8 cellular contexts compared by ENCODE assay signal in the genomic region with DNA sequence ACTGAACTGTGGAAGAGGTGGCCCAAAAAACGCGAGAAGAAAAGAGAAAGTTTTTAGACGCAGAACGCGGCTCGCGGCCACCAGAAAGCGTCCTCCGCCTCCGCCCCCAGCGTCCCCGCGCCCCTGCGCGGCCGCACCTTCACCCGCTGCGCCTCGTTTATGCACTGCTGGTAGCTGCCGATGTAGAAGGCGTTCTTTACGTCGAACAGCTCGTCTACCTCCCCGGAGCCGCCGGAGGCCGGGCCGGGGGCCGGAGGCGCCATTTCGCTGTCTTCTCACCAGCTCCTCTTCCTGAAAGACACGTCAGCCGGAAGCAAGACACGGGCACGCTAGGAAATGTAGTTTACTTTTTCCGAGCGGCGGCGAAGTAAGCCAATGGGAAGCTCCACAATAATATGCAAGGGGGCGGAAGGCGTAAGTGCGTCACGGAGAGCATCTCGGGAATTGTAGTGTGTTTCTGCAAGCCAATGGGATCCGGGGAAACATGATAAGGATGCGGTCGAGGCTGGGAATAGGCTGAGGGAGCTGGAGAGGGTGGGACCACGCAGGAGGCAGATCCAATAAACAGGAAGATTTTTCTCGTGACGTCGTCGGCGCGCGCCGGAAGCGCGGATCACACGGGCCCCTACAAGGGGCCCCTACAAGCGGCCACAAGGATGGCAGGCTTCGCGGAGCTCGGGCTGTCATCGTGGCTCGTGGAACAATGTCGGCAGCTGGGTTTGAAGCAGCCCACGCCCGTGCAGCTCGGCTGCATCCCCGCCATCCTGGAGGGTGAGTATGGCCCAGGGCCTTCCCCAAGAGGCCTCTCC. TPM values are rescaled to one million over a fixed set of nuclear protein-coding genes. Genes with fewer than 3 reads are reported as not detected.
DNase-seq lines count a peak whose midpoint lies in the region; ATAC-seq and TF ChIP-seq lines count a peak whose summit lies in the region.

A gene (minus strand): TSS at position 302 of the 809 bp plus-strand sequence. CDS start 39 bp downstream, at position 263.
A gene with protein sequence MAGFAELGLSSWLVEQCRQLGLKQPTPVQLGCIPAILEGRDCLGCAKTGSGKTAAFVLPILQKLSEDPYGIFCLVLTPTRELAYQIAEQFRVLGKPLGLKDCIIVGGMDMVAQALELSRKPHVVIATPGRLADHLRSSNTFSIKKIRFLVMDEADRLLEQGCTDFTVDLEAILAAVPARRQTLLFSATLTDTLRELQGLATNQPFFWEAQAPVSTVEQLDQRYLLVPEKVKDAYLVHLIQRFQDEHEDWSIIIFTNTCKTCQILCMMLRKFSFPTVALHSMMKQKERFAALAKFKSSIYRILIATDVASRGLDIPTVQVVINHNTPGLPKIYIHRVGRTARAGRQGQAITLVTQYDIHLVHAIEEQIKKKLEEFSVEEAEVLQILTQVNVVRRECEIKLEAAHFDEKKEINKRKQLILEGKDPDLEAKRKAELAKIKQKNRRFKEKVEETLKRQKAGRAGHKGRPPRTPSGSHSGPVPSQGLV (plus strand): TSS at position 630 of the 809 bp plus-strand sequence. CDS start 27 bp downstream, at position 657.

- peaks cover 34% of the 10 kb centered on the region for H3K36me3 Mint-ChIP-seq in T-helper 2 cell treated with Interferon-gamma antibody and Interleukin-4, amounts not matched to agents 5 μg/mL and 100 μg/mL, for 36 hours (ENCODE audit: low read depth)

- H3K4me3 ChIP-seq in ascending aorta (peak within 1 kb of the TSS; percentile 88 to 98), right cardiac atrium (ENCODE audit: low read length) (peak within 1 kb of the TSS; percentile 94), uterus (peak within 1 kb of the TSS; percentile 96 to 97)

- no peaks in the 10 kb centered on the region for H3K27me3 Mint-ChIP-seq in T-helper 2 cell treated with Interferon-gamma antibody and Interleukin-4, amounts not matched to agents 5 μg/mL and 100 μg/mL, for 36 hours (ENCODE audit: low read depth)

- H3K9me3 Mint-ChIP-seq in T-helper 2 cell treated with Interferon-gamma antibody and Interleukin-4, amounts not matched to agents 5 μg/mL and 100 μg/mL, for 36 hours, result no peaks in the 10 kb centered on the region

- peak within 1 kb of the TSS; percentile 96 for H3K27ac Mint-ChIP-seq in T-helper 2 cell treated with Interferon-gamma antibody and Interleukin-4, amounts not matched to agents 5 μg/mL and 100 μg/mL, for 36 hours

- ATAC-seq in GM18499 (IDR thresholded peaks at IDR 0.05; ENCODE audit: insufficient read depth, unreplicated experiment), result peak; percentile 83
- ATAC-seq in HG02943 (IDR thresholded peaks at IDR 0.05; ENCODE audit: low read depth, unreplicated experiment), result peak; percentile 91
- peak; percentile 99 for ATAC-seq in right cardiac atrium

- peaks cover 34 to 49% of the 10 kb centered on the region in 2 donors for H3K36me3 ChIP-seq in ascending aorta
- H3K36me3 ChIP-seq in uterus, result no peaks in the 10 kb centered on the region

- peaks cover 16% of the 10 kb centered on the region for H3K4me1 Mint-ChIP-seq in T-helper 2 cell treated with Interferon-gamma antibody and Interleukin-4, amounts not matched to agents 5 μg/mL and 100 μg/mL, for 36 hours (ENCODE audit: low read depth)

- H3K4me1 ChIP-seq in ascending aorta, result peaks cover 6 to 22% of the 10 kb centered on the region in 2 donors
- peaks cover 4% of the 10 kb centered on the region for H3K4me1 ChIP-seq in right cardiac atrium (ENCODE audit: control insufficient read depth, insufficient read depth, low read length)
- H3K4me1 ChIP-seq in uterus, result peaks cover 5 to 11% of the 10 kb centered on the region in 2 donors

- TF ChIP-seq CTCF in ascending aorta (IDR thresholded peaks at IDR 0.05), result no peak
- TF ChIP-seq CTCF in uterus (IDR thresholded peaks at IDR 0.05), result peak in 1 of 4 experiments; percentile 4

- peak; percentile 63 to 82 for TF ChIP-seq POLR2A in uterus (IDR thresholded peaks at IDR 0.05)

- under 1% methylated on average over 71 of the region's 71 CpGs for WGBS in right cardiac atrium

- no peaks in the 10 kb centered on the region for H3K27me3 ChIP-seq in ascending aorta
- no peaks in the 10 kb centered on the region for H3K27me3 ChIP-seq in right cardiac atrium (ENCODE audit: control insufficient read depth, insufficient read depth)
- H3K27me3 ChIP-seq in uterus, result no peaks in the 10 kb centered on the region

- intact Hi-C loops in ascending aorta (cut with DNase I) (loop anchor here (1.0 to 10.0 kb wide), 4 partner anchors 21 to 348 kb away; a partner anchor contains a TSS), right cardiac atrium (cut with DNase I) (no loop called here), uterus (cut with DNase I; ENCODE audit: low total_unique reads) (no loop called here)

- peak within 1 kb of the TSS; percentile 91 to 97 for H3K27ac ChIP-seq in ascending aorta
- peak within 1 kb of the TSS; percentile 97 for H3K27ac ChIP-seq in right cardiac atrium (ENCODE audit: low read length)
- H3K27ac ChIP-seq in uterus, result peak within 1 kb of the TSS; percentile 71 to 91

- H3K9me3 ChIP-seq in ascending aorta (no peaks in the 10 kb centered on the region), right cardiac atrium (ENCODE audit: control insufficient read depth, low read length) (no peaks in the 10 kb centered on the region), uterus (no peaks in the 10 kb centered on the region)

- peak within 1 kb of the TSS; percentile 96 for H3K4me3 Mint-ChIP-seq in T-helper 2 cell treated with Interferon-gamma antibody and Interleukin-4, amounts not matched to agents 5 μg/mL and 100 μg/mL, for 36 hours

- DNase-seq in NCI-H1930 (lab: John Stamatoyannopoulos, UW) (peak; percentile 92 to 93), ascending aorta (ENCODE audit: low spot score in 2 of 2) (peak; percentile 98 to 100), right cardiac atrium (peak; percentile 97 to 99 (median 98)), pulmonary artery endothelial cell (ENCODE audit: low read depth, low spot score) (peak; percentile 99), uterus (peak; percentile 96 to 99)
- peak; percentile 98 for DNase-seq in T-helper 2 cell treated with Interferon-gamma antibody and Interleukin-4, amounts not matched to agents 5 μg/mL and 100 μg/mL, for 36 hours (ENCODE audit: low spot score)

RNA-seq across cellular contexts. Expression of the first gene that starts in this region (rescaled TPM):
- total RNA-seq in ascending aorta (331 TPM), right cardiac atrium (100 to 1,000 TPM; 108 to 157 (median 146) TPM), pulmonary artery endothelial cell (151 and 207 TPM in 2 replicates), uterus (100 to 1,000 TPM in 2 of 4 donors, 10 to 100 TPM in 2; 93.7 to 190 (median 134) TPM)
- 180 TPM for polyA plus RNA-seq in right cardiac atrium

RNA-seq across cellular contexts. Expression of the second gene that starts in this region (rescaled TPM):
- total RNA-seq in ascending aorta, result 51.6 TPM
- total RNA-seq in right cardiac atrium, result 10 to 100 TPM; 21.2 to 30.5 (median 27.2) TPM
- polyA plus RNA-seq in right cardiac atrium, result 30.7 TPM
- 60.5 and 70.3 TPM in 2 replicates for total RNA-seq in pulmonary artery endothelial cell
- 10 to 100 TPM; 27.7 to 40.9 (median 31.4) TPM for total RNA-seq in uterus

Comparison
In these comparisons a context has a peak if more than half of its experiments do, and no peak if none do; other contexts are left out.
1. Peak in every context shown above with its lines: DNase-seq, ATAC-seq, H3K4me3 ChIP-seq and H3K27ac ChIP-seq.